Comparison of ENCODE assay signal across 26 cellular contexts in genomic region chr5:78858401-78858800, GRCh38.
"Had no signal": no experiment of that assay in that cellular context is flagged by ENCODE, and none has a peak within 500 bp of the region (broad histone marks: within the 10 kb centered on the region; RNA-seq: fewer than 3 reads in every experiment).

No MANE protein-coding gene starts in this region.

- H3K27ac Mint-ChIP-seq: activated CD4-positive, alpha-beta T cell treated with anti-CD3 and anti-CD28 coated beads, Interleukin-2, amount 10 ng/mL, durations not matched to agents 24 days and 14 days; activated CD8-positive, alpha-beta memory T cell treated with anti-CD3 and anti-CD28 coated beads, Interleukin-2, amount 10 ng/mL, durations not matched to agents 7 days and 5 days; activated naive CD4-positive, alpha-beta T cell treated with anti-CD3 and anti-CD28 coated beads, Interleukin-2, amount 50 U/mL, for 72 hours; activated naive CD8-positive, alpha-beta T cell treated with anti-CD3 and anti-CD28 coated beads, Interleukin-2, amount 50 U/mL, for 24 hours; activated T-cell treated with anti-CD3 and anti-CD28 coated beads, Interleukin-2, amount 50 U/mL, for 24 hours; T-helper 17 cell; WTC11 had no signal

- H3K4me3 Mint-ChIP-seq: activated CD4-positive, alpha-beta T cell treated with anti-CD3 and anti-CD28 coated beads, Interleukin-2, amount 10 ng/mL, durations not matched to agents 24 days and 14 days; activated CD8-positive, alpha-beta memory T cell treated with anti-CD3 and anti-CD28 coated beads, Interleukin-2, amount 10 ng/mL, durations not matched to agents 7 days and 5 days; activated naive CD8-positive, alpha-beta T cell treated with anti-CD3 and anti-CD28 coated beads, Interleukin-2, amount 50 U/mL, for 24 hours; activated T-cell treated with anti-CD3 and anti-CD28 coated beads, Interleukin-2, amount 50 U/mL, for 24 hours; T-helper 17 cell; WTC11 had no signal

- H3K27ac ChIP-seq: brain microvascular endothelial cell, cardiac muscle cell had no signal

- DNase-seq: activated CD4-positive, alpha-beta T cell treated with anti-CD3 and anti-CD28 coated beads for 1 hour; activated CD4-positive, alpha-beta T cell treated with anti-CD3 and anti-CD28 coated beads, Interleukin-2, amount 10 ng/mL, durations not matched to agents 24 days and 14 days; activated CD4-positive, alpha-beta T cell treated with anti-CD3 and anti-CD28 coated beads, Interleukin-2, amount 50 U/mL, for 48 hours; activated CD8-positive, alpha-beta memory T cell treated with anti-CD3 and anti-CD28 coated beads, Interleukin-2, amount 10 ng/mL, durations not matched to agents 7 days and 5 days; activated effector memory CD4-positive, alpha-beta T cell treated with anti-CD3 and anti-CD28 coated beads, Interleukin-2, amount 50 U/mL, for 16 hours; activated naive CD4-positive, alpha-beta T cell treated with Interleukin-2 at 50 U/mL for 16 hours; activated naive CD8-positive, alpha-beta T cell treated with anti-CD3 and anti-CD28 coated beads, Interleukin-2, amount 50 U/mL, for 24 hours; activated T-cell treated with anti-CD3 and anti-CD28 coated beads, Interleukin-2, amount 50 U/mL, for 24 hours; amygdala; brain microvascular endothelial cell; Kasumi-1; KBM-7; NCI-H1048; NCI-H146; NCI-H187 treated with DMSO at 0.1 percent for 48 hours; NCI-H2081 treated with DMSO at 0.1 percent for 48 hours; NCI-H2171; NCI-H2227 treated with DMSO at 0.1 percent for 48 hours; NCI-H526; NCI-H774; SIG-M5; T-helper 17 cell; T-helper 9 cell had no signal

- H3K4me1 Mint-ChIP-seq: activated CD4-positive, alpha-beta T cell treated with anti-CD3 and anti-CD28 coated beads, Interleukin-2, amount 10 ng/mL, durations not matched to agents 24 days and 14 days; activated CD8-positive, alpha-beta memory T cell treated with anti-CD3 and anti-CD28 coated beads, Interleukin-2, amount 10 ng/mL, durations not matched to agents 7 days and 5 days; activated naive CD8-positive, alpha-beta T cell treated with anti-CD3 and anti-CD28 coated beads, Interleukin-2, amount 50 U/mL, for 24 hours; T-helper 17 cell; WTC11 had no signal

- H3K27me3 ChIP-seq: brain microvascular endothelial cell, cardiac muscle cell had no signal

- H3K36me3 ChIP-seq: brain microvascular endothelial cell, cardiac muscle cell had no signal

- H3K4me3 ChIP-seq: cardiac muscle cell had no signal

- H3K27me3 Mint-ChIP-seq: activated CD4-positive, alpha-beta T cell treated with anti-CD3 and anti-CD28 coated beads, Interleukin-2, amount 10 ng/mL, durations not matched to agents 24 days and 14 days; activated CD8-positive, alpha-beta memory T cell treated with anti-CD3 and anti-CD28 coated beads, Interleukin-2, amount 10 ng/mL, durations not matched to agents 7 days and 5 days; activated naive CD8-positive, alpha-beta T cell treated with anti-CD3 and anti-CD28 coated beads, Interleukin-2, amount 50 U/mL, for 24 hours; activated T-cell treated with anti-CD3 and anti-CD28 coated beads, Interleukin-2, amount 50 U/mL, for 24 hours; T-helper 17 cell had no signal
